8 cellular contexts compared by ENCODE assay signal in genomic region chrX:35741142-35741541, GRCh38. TPM values are rescaled to one million over a fixed set of nuclear protein-coding genes. Genes with fewer than 3 reads are reported as not detected.
"Had no signal": no experiment of that assay in that cellular context is flagged by ENCODE, and none has a peak within 500 bp of the region (broad histone marks: within the 10 kb centered on the region; RNA-seq: fewer than 3 reads in every experiment).

No MANE protein-coding gene starts in this region.

- H3K36me3 Mint-ChIP-seq: IgD-negative memory B cell had no signal

- ATAC-seq: GM23338, HepG2 had no signal

- DNase-seq: H9, HCEC 1CT, HFFc6 had no signal

- H3K27ac Mint-ChIP-seq: GM23338, H9, HFFc6, IgD-negative memory B cell had no signal

- H3K9me3 Mint-ChIP-seq: GM23338, HFFc6, IgD-negative memory B cell had no signal

- H3K4me3 Mint-ChIP-seq: GM23338, H9, HFFc6, IgD-negative memory B cell had no signal

- H3K4me1 Mint-ChIP-seq: GM23338, H9, IgD-negative memory B cell had no signal

- H3K27me3 Mint-ChIP-seq: IgD-negative memory B cell had no signal

RNA-seq across cellular contexts. Expression of gene MAGEB16, which starts 57.0 kb away (rescaled TPM):
- total RNA-seq: H1, H9, HepG2, HFFc6, HT1080 had no signal
